1 cellular context compared by ENCODE assay signal in genomic region chr11:62705401-62705800, GRCh38.
TF ChIP-seq lines count a peak whose summit lies in the region.

No MANE protein-coding gene starts in this region.

TF ChIP-seq in SK-N-SH, 30 proteins besides CTCF, POLR2A, EP300 and RAD21 (continued from another document):
- no peak for TF ChIP-seq MXI1 (IDR thresholded peaks at IDR 0.05; ENCODE audit: low read depth, low read length)
- TF ChIP-seq ELF1 (IDR thresholded peaks at IDR 0.05), result no peak
- TF ChIP-seq TCF12 (IDR thresholded peaks at IDR 0.05), result no peak
- TF ChIP-seq RCOR1 (IDR thresholded peaks at IDR 0.05; ENCODE audit: low read length), result no peak
- TF ChIP-seq EZH2phosphoT487 (IDR thresholded peaks at IDR 0.05; ENCODE audit: borderline replicate concordance, low read depth), result no peak
- no peak for TF ChIP-seq MAX (IDR thresholded peaks at IDR 0.05; ENCODE audit: low read depth)
- TF ChIP-seq ZBTB33 (IDR thresholded peaks at IDR 0.05; ENCODE audit: borderline replicate concordance, low read depth), result no peak
- no peak for TF ChIP-seq RXRA (IDR thresholded peaks at IDR 0.05; ENCODE audit: borderline replicate concordance, low read depth)
